13 cellular contexts compared by ENCODE assay signal in the genomic region with DNA sequence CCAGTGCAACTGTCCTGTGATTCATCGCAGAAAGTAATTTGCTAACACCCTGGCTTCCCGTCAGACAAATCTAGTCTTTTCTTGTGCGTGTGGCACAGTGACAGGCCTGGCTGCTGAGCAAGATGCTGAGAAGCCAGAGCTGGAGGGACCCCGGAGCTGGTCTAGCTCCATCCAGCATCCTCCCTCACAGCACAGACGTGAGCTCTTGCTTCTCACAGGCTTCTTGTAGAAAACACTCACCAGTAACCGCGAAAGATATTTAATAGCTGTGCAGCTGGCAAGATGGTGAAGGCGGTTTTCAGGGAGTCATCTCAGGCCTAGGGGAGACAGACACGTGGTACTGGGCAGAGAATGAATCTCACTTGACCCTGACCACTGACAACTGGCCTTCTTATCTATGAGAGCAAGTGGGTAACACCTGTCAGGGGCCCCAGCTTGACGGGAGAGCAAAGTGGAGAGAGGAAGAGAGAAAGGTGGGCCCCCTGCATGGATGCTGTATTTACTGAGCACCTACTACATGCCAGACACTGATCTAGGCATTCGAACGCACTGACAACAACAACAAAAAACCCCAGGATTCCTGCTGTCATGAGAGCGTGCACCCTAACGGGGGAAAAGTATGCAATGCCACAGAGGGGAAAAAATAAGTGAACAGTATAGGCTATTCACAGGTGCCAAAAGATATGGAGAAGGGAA.
DNase-seq lines count a peak whose midpoint lies in the region; ATAC-seq and TF ChIP-seq lines count a peak whose summit lies in the region.
"Had no signal": no experiment of that assay in that cellular context is flagged by ENCODE, and none has a peak within 500 bp of the region (broad histone marks: within the 10 kb centered on the region; RNA-seq: fewer than 3 reads in every experiment).

No MANE protein-coding gene starts in this region.

- no peaks in the 10 kb centered on the region for H3K27me3 Mint-ChIP-seq in activated B cell treated with CpG ODN at 0.5 μM for 24 hours
- H3K27me3 Mint-ChIP-seq in glutamatergic neuron (ENCODE audit: unreplicated experiment), result peaks cover 18% of the 10 kb centered on the region

- DNase-seq in AG09309 (ENCODE audit: low read depth) (peak; percentile 32), GM04504 (ENCODE audit: low read depth) (peak; percentile 45), activated B cell treated with CpG ODN at 0.5 μM for 24 hours (no peak), glutamatergic neuron (no peak)
- DNase-seq: activated T-cell treated with anti-CD3 and anti-CD28 coated beads for 4 hours, NCI-H187 treated with DMSO at 0.1 percent for 48 hours, testis had no signal

- no peaks in the 10 kb centered on the region for H3K9me3 Mint-ChIP-seq in activated B cell treated with CpG ODN at 0.5 μM for 24 hours
- H3K9me3 Mint-ChIP-seq in glutamatergic neuron (ENCODE audit: unreplicated experiment), result peaks cover 22% of the 10 kb centered on the region

- H3K4me1 Mint-ChIP-seq in activated B cell treated with CpG ODN at 0.5 μM for 24 hours (peaks cover 87% of the 10 kb centered on the region), glutamatergic neuron (ENCODE audit: low read depth, unreplicated experiment) (peaks cover 75% of the 10 kb centered on the region)

- H3K27ac Mint-ChIP-seq in activated B cell treated with CpG ODN at 0.5 μM for 24 hours, result no peak overlapping the region
- peak overlapping the region; percentile 84 for H3K27ac Mint-ChIP-seq in glutamatergic neuron (ENCODE audit: unreplicated experiment)

- H3K36me3 Mint-ChIP-seq in activated B cell treated with CpG ODN at 0.5 μM for 24 hours (ENCODE audit: low read depth) (peaks cover 53% of the 10 kb centered on the region), glutamatergic neuron (ENCODE audit: unreplicated experiment) (peaks cover 2% of the 10 kb centered on the region)

- POLR2A ChIA-PET in activated B cell treated with CpG ODN at 0.5 μM for 24 hours (lab: Charles Lee), result interaction anchor here (0.6 to 3.0 kb wide), 5 partner anchors 19 to 62 kb away, joined by 3 to 29 read pairs (median 4); no protein-coding TSS in a partner anchor

- H3K4me3 Mint-ChIP-seq in activated B cell treated with CpG ODN at 0.5 μM for 24 hours, result peak overlapping the region; percentile 74
- H3K4me3 Mint-ChIP-seq in glutamatergic neuron (ENCODE audit: unreplicated experiment), result peak overlapping the region; percentile 60

- ATAC-seq in activated B cell treated with CpG ODN at 0.5 μM for 24 hours (ENCODE audit: low read depth) (no peak), GM19455 (IDR thresholded peaks at IDR 0.05; ENCODE audit: unreplicated experiment) (no peak), HG03045 (IDR thresholded peaks at IDR 0.05; ENCODE audit: unreplicated experiment) (no peak), GM19463 (IDR thresholded peaks at IDR 0.05; ENCODE audit: unreplicated experiment) (no peak), HG02973 (IDR thresholded peaks at IDR 0.05; ENCODE audit: unreplicated experiment) (no peak)

- intact Hi-C loops in activated B cell treated with CpG ODN at 0.5 μM for 24 hours (cut with micrococcal nuclease), result loop anchor here (2.0 kb wide), 1 partner anchor 14 kb away; no protein-coding TSS in a partner anchor

- H3K4me3 ChIP-seq in AG09309 (ENCODE audit: control insufficient read depth, low read depth, low read length), result no peak overlapping the region
- H3K4me3 ChIP-seq: HAP-1, SK-N-MC, testis had no signal

- TF ChIP-seq CTCF in AG09309 (IDR thresholded peaks at IDR 0.05; ENCODE audit: control insufficient read depth, insufficient read depth, low read depth, low read length, missing control alignments) (no peak), activated B cell treated with CpG ODN at 0.5 μM for 24 hours (IDR thresholded peaks at IDR 0.05) (no peak), glutamatergic neuron (IDR thresholded peaks at IDR 0.05; ENCODE audit: partially characterized antibody, unreplicated experiment) (no peak)

- CTCF ChIA-PET in activated B cell treated with CpG ODN at 0.5 μM for 24 hours (lab: Charles Lee), result interaction anchor here (0.9 to 3.4 kb wide), 9 partner anchors 9 to 66 kb away, joined by 3 to 23 read pairs (median 6); partner anchors contain the start of gene CCDC88C

Comparison
In these comparisons a context has a peak if more than half of its experiments do, and no peak if none do; other contexts are left out.
1. DNase-seq: peak in AG09309 (single experiment) and GM04504 (single experiment); none in activated B cell treated with CpG ODN at 0.5 μM for 24 hours (single experiment) and glutamatergic neuron (single experiment).